In genomic region chrX:9825129-9825865, GRCh38 we compare ENCODE assay signal across 27 cellular contexts. TPM values are rescaled to one million over a fixed set of nuclear protein-coding genes. Genes with fewer than 3 reads are reported as not detected.
"Had no signal": no experiment of that assay in that cellular context is flagged by ENCODE, and none has a peak within 500 bp of the region (broad histone marks: within the 10 kb centered on the region; RNA-seq: fewer than 3 reads in every experiment).

No MANE protein-coding gene starts in this region.

- H3K27ac Mint-ChIP-seq: activated CD4-positive, alpha-beta T cell treated with anti-CD3 and anti-CD28 coated beads, Interleukin-2, amount 10 ng/mL, durations not matched to agents 24 days and 14 days; activated CD8-positive, alpha-beta T cell treated with anti-CD3 and anti-CD28 coated beads, Interleukin-2, amount 10 ng/mL, durations not matched to agents 7 days and 5 days; activated naive CD4-positive, alpha-beta T cell treated with anti-CD3 and anti-CD28 coated beads, Interleukin-2, amount 10 ng/mL, durations not matched to agents 7 days and 5 days; activated naive CD8-positive, alpha-beta T cell treated with anti-CD3 and anti-CD28 coated beads, Interleukin-2, amount 50 U/mL, for 24 hours; activated T-cell treated with anti-CD3 and anti-CD28 coated beads, Interleukin-2, amount 50 U/mL, for 24 hours; stimulated activated naive CD8-positive, alpha-beta T cell treated with anti-CD3 and anti-CD28 coated beads, Interleukin-15, Interleukin-2, amounts not matched to agents 100 ng/mL and 50 ng/mL, for 24 hours; T-helper 2 cell treated with Interferon-gamma antibody and Interleukin-4, amounts not matched to agents 5 μg/mL and 100 μg/mL, for 36 hours had no signal

- ATAC-seq: activated CD8-positive, alpha-beta T cell treated with anti-CD3 and anti-CD28 coated beads, Interleukin-2, amount 10 ng/mL, durations not matched to agents 7 days and 5 days; activated naive CD8-positive, alpha-beta T cell treated with anti-CD3 and anti-CD28 coated beads, Interleukin-2, amount 50 U/mL, for 24 hours; lower lobe of right lung; psoas muscle; right cardiac atrium had no signal

- FAIRE-seq: TTC549 had no signal

- H3K9me3 ChIP-seq: esophagus muscularis mucosa, lower lobe of right lung, psoas muscle, SK-N-SH, transverse colon, vagina had no signal

- H3K36me3 Mint-ChIP-seq: activated naive CD4-positive, alpha-beta T cell treated with anti-CD3 and anti-CD28 coated beads, Interleukin-2, amount 10 ng/mL, durations not matched to agents 7 days and 5 days had no signal

- H3K27me3 ChIP-seq: esophagus muscularis mucosa, transverse colon, vagina had no signal

- H3K9me3 Mint-ChIP-seq: activated CD4-positive, alpha-beta T cell treated with anti-CD3 and anti-CD28 coated beads, Interleukin-2, amount 10 ng/mL, durations not matched to agents 24 days and 14 days; activated naive CD4-positive, alpha-beta T cell treated with anti-CD3 and anti-CD28 coated beads, Interleukin-2, amount 10 ng/mL, durations not matched to agents 7 days and 5 days; activated naive CD8-positive, alpha-beta T cell treated with anti-CD3 and anti-CD28 coated beads, Interleukin-2, amount 50 U/mL, for 24 hours; activated T-cell treated with anti-CD3 and anti-CD28 coated beads, Interleukin-2, amount 50 U/mL, for 24 hours; stimulated activated naive CD8-positive, alpha-beta T cell treated with anti-CD3 and anti-CD28 coated beads, Interleukin-15, Interleukin-2, amounts not matched to agents 100 ng/mL and 50 ng/mL, for 24 hours; T-helper 2 cell treated with Interferon-gamma antibody and Interleukin-4, amounts not matched to agents 5 μg/mL and 100 μg/mL, for 36 hours had no signal

- H3K4me3 ChIP-seq: esophagus muscularis mucosa, lower lobe of right lung, psoas muscle, skin epidermis, transverse colon, vagina had no signal

- H3K27ac ChIP-seq: esophagus muscularis mucosa, lower lobe of right lung, psoas muscle, skin epidermis, transverse colon, vagina had no signal

- H3K36me3 ChIP-seq: esophagus muscularis mucosa, lower lobe of right lung, transverse colon, vagina had no signal

- H3K4me1 ChIP-seq: esophagus muscularis mucosa, lower lobe of right lung, psoas muscle, transverse colon, vagina had no signal

- H3K4me3 Mint-ChIP-seq: activated CD4-positive, alpha-beta T cell treated with anti-CD3 and anti-CD28 coated beads, Interleukin-2, amount 10 ng/mL, durations not matched to agents 24 days and 14 days; activated CD8-positive, alpha-beta T cell treated with anti-CD3 and anti-CD28 coated beads, Interleukin-2, amount 10 ng/mL, durations not matched to agents 7 days and 5 days; activated naive CD4-positive, alpha-beta T cell treated with anti-CD3 and anti-CD28 coated beads, Interleukin-2, amount 10 ng/mL, durations not matched to agents 7 days and 5 days; activated naive CD8-positive, alpha-beta T cell treated with anti-CD3 and anti-CD28 coated beads, Interleukin-2, amount 50 U/mL, for 24 hours; activated T-cell treated with anti-CD3 and anti-CD28 coated beads, Interleukin-2, amount 50 U/mL, for 24 hours; neural crest cell; stimulated activated naive CD8-positive, alpha-beta T cell treated with anti-CD3 and anti-CD28 coated beads, Interleukin-15, Interleukin-2, amounts not matched to agents 100 ng/mL and 50 ng/mL, for 24 hours; T-helper 2 cell treated with Interferon-gamma antibody and Interleukin-4, amounts not matched to agents 5 μg/mL and 100 μg/mL, for 36 hours had no signal

- DNase-seq: activated CD4-positive, alpha-beta T cell treated with anti-CD3 and anti-CD28 coated beads, Interleukin-2, amount 10 ng/mL, durations not matched to agents 24 days and 14 days; activated CD4-positive, CD25-positive, alpha-beta regulatory T cell; activated CD8-positive, alpha-beta T cell treated with anti-CD3 and anti-CD28 coated beads, Interleukin-2, amount 10 ng/mL, durations not matched to agents 7 days and 5 days; activated naive CD4-positive, alpha-beta T cell treated with anti-CD3 and anti-CD28 coated beads, Interleukin-2, amount 10 ng/mL, durations not matched to agents 7 days and 5 days; activated naive CD8-positive, alpha-beta T cell treated with anti-CD3 and anti-CD28 coated beads, Interleukin-2, amount 50 U/mL, for 24 hours; activated T-cell treated with anti-CD3 and anti-CD28 coated beads, Interleukin-2, amount 50 U/mL, for 24 hours; aorta; cerebellar nuclear complex; effector CD4-positive, alpha-beta T cell; hippocampal formation; lower lobe of right lung; midbrain; psoas muscle; right cardiac atrium; SK-N-SH; stimulated activated CD4-positive, alpha-beta T cell treated with anti-CD3 and anti-CD28 coated beads, Interleukin-15, amount 100 ng/mL, for 24 hours; stimulated activated CD4-positive, alpha-beta T cell treated with anti-CD3 and anti-CD28 coated beads, Interleukin-2, amount 100 ng/mL, for 48 hours; transverse colon had no signal

- H3K4me1 Mint-ChIP-seq: activated naive CD4-positive, alpha-beta T cell treated with anti-CD3 and anti-CD28 coated beads, Interleukin-2, amount 10 ng/mL, durations not matched to agents 7 days and 5 days had no signal

RNA-seq across cellular contexts. Expression of gene SHROOM2, which starts 39.1 kb away (rescaled TPM):
- total RNA-seq: activated CD4-positive, alpha-beta T cell treated with anti-CD3 and anti-CD28 coated beads, Interleukin-2, amount 10 ng/mL, durations not matched to agents 24 days and 14 days; activated CD8-positive, alpha-beta T cell treated with anti-CD3 and anti-CD28 coated beads, Interleukin-2, amount 10 ng/mL, durations not matched to agents 7 days and 5 days had no signal
- polyA plus RNA-seq: SK-N-SH had no signal

RNA-seq across cellular contexts. Expression of gene GPR143, which starts 59.6 kb away (rescaled TPM):
- total RNA-seq: activated CD4-positive, alpha-beta T cell treated with anti-CD3 and anti-CD28 coated beads, Interleukin-2, amount 10 ng/mL, durations not matched to agents 24 days and 14 days; activated CD8-positive, alpha-beta T cell treated with anti-CD3 and anti-CD28 coated beads, Interleukin-2, amount 10 ng/mL, durations not matched to agents 7 days and 5 days; myocyte; osteoblast; psoas muscle; vagina had no signal
- polyA plus RNA-seq: SK-N-SH had no signal
